ENCODE assay signal across 27 cellular contexts in genomic region chr6:71480577-71480976, GRCh38.
A peak's percentile ranks its signal among the peaks of the same experiment; 100 is the strongest.
DNase-seq lines count a peak whose midpoint lies in the region; ATAC-seq, FAIRE-seq and TF ChIP-seq lines count a peak whose summit lies in the region.
"Had no signal": no experiment of that assay in that cellular context is flagged by ENCODE, and none has a peak within 500 bp of the region (broad histone marks: within the 10 kb centered on the region; RNA-seq: fewer than 3 reads in every experiment).

No MANE protein-coding gene starts in this region.

- in situ Hi-C loops in brain microvascular endothelial cell (cut with HindIII; ENCODE audit: low pct_ligation_motif_present, low sequenced_read_pairs) = loop anchor here (25.0 kb wide), 1 partner anchor 93 kb away; no protein-coding TSS in a partner anchor

- no peaks in the 10 kb centered on the region for H3K27me3 ChIP-seq in endothelial cell of umbilical vein (ENCODE audit: control insufficient read depth in 2 of 2, insufficient read depth in 2 of 2, low read length in 2 of 2)
- no peaks in the 10 kb centered on the region for H3K27me3 ChIP-seq in upper lobe of left lung
- H3K27me3 ChIP-seq in brain microvascular endothelial cell (replicated peaks) = no peaks in the 10 kb centered on the region
- H3K27me3 ChIP-seq: ovary, thyroid gland had no signal

- H3K9me1 ChIP-seq in endothelial cell of umbilical vein (replicated peaks; ENCODE audit: control insufficient read depth, extremely low read depth, insufficient read depth, low read length) = no peaks in the 10 kb centered on the region

- H3K27ac ChIP-seq in endothelial cell of umbilical vein (ENCODE audit: insufficient read depth, low read depth, low read length) = peak overlapping the region; percentile 98
- peak overlapping the region; percentile 67 to 87 (median 82) for H3K27ac ChIP-seq in upper lobe of left lung
- H3K27ac ChIP-seq in brain microvascular endothelial cell = no peak overlapping the region
- H3K27ac ChIP-seq: ovary had no signal

- dilution Hi-C loops in endothelial cell of umbilical vein (cut with MboI; ENCODE audit: extremely low pct_ligation_motif_present, low sequenced_read_pairs) = no loop called here

- H3K79me2 ChIP-seq in endothelial cell of umbilical vein (ENCODE audit: control insufficient read depth, insufficient read depth, low read length) = no peaks in the 10 kb centered on the region

- H3K4me2 ChIP-seq in endothelial cell of umbilical vein (ENCODE audit: insufficient read depth, low read length) = peak overlapping the region; percentile 68
- H3K4me2 ChIP-seq: smooth muscle cell had no signal

- intact Hi-C loops in left ventricle myocardium superior (cut with micrococcal nuclease) (no loop called here), cardiac septum (cut with DNase I) (loop anchor here (5.0 kb wide), 1 partner anchor 88 kb away; no protein-coding TSS in a partner anchor), endothelial cell of umbilical vein (cut with micrococcal nuclease) (no loop called here)

- TF ChIP-seq EP300 in upper lobe of left lung (IDR thresholded peaks at IDR 0.05) = peak in 1 of 4 donors; percentile 16

- H4K20me1 ChIP-seq in endothelial cell of umbilical vein (replicated peaks; ENCODE audit: control insufficient read depth, extremely low read depth, insufficient read depth, low read length) = no peaks in the 10 kb centered on the region

- H3K9ac ChIP-seq in endothelial cell of umbilical vein (replicated peaks; ENCODE audit: extremely low read depth, insufficient read depth, low read length) = no peak overlapping the region

- H3K4me1 ChIP-seq in endothelial cell of umbilical vein (ENCODE audit: control insufficient read depth, extremely low read depth, insufficient read depth, low read length) = peaks cover 38% of the 10 kb centered on the region
- H3K4me1 ChIP-seq in upper lobe of left lung = peaks cover 31 to 49% (median 39%) of the 10 kb centered on the region in 4 donors

- TF ChIP-seq POLR2A in endothelial cell of umbilical vein (IDR thresholded peaks at IDR 0.05; ENCODE audit: low read depth, low read length) (no peak), upper lobe of left lung (IDR thresholded peaks at IDR 0.05) (no peak)

- peak overlapping the region; percentile 24 for H3K27ac Mint-ChIP-seq in neural crest cell (ENCODE audit: unreplicated experiment)
- H3K27ac Mint-ChIP-seq: activated T-helper 2 cell treated with anti-CD3 and anti-CD28 coated beads, Interferon-gamma antibody, Interleukin-2, Interleukin-4, amounts not matched to agents 10 μg/mL and 5 μg/mL and 100 μg/mL, durations not matched to agents 14 hours and 24 hours and 36 hours; brain; natural killer cell; stimulated activated naive CD8-positive, alpha-beta T cell treated with anti-CD3 and anti-CD28 coated beads, Interleukin-15, amount 100 ng/mL, for 72 hours had no signal

- no peaks in the 10 kb centered on the region for H3K36me3 Mint-ChIP-seq in neural crest cell (ENCODE audit: low read depth)
- H3K36me3 Mint-ChIP-seq: brain, natural killer cell had no signal

- DNase-seq in left ventricle myocardium superior (no peak), cardiac septum (ENCODE audit: low spot score) (no peak), endothelial cell of umbilical vein (ENCODE audit: low read depth, low spot score) (peak; percentile 48), neural crest cell (ENCODE audit: low read depth, low spot score) (no peak), upper lobe of left lung (no peak), brain microvascular endothelial cell (no peak), NCI-H345 (lab: John Stamatoyannopoulos, UW) (no peak)
- DNase-seq in activated CD4-positive, alpha-beta T cell treated with anti-CD3 and anti-CD28 coated beads for 4 hours = no peak
- DNase-seq: activated CD4-positive, alpha-beta T cell treated with anti-CD3 and anti-CD28 coated beads for 1 hour; activated naive CD4-positive, alpha-beta T cell treated with anti-CD3 and anti-CD28 coated beads, Interleukin-2, amount 50 U/mL, for 16 hours; activated T-cell treated with anti-CD3 and anti-CD28 coated beads for 4 hours; MV-4-11; natural killer cell; NCI-H1436; NCI-H226; NCI-H748 treated with DMSO at 0.1 percent for 48 hours; ovary; stimulated activated CD4-positive, alpha-beta T cell treated with anti-CD3 and anti-CD28 coated beads, Interleukin-1b, Interleukin-23, amount 100 ng/mL, for 48 hours; stimulated activated naive CD8-positive, alpha-beta T cell treated with anti-CD3 and anti-CD28 coated beads, Interleukin-15, amount 100 ng/mL, for 72 hours; SW 1271; thyroid gland had no signal

- POLR2A ChIA-PET in endothelial cell of umbilical vein (lab: Charles Lee) = interaction anchor here (0.7 kb wide), 1 partner anchor 95 kb away, joined by 3 read pairs; no protein-coding TSS in a partner anchor

- TF ChIP-seq CTCF in endothelial cell of umbilical vein (IDR thresholded peaks at IDR 0.05; ENCODE audit: extremely low read depth in 1 of 2, insufficient read depth in 1 of 2, low read depth in 1 of 2, low read length in 2 of 2) (no peak), neural crest cell (conservative IDR thresholded peaks at IDR 0.05) (no peak), upper lobe of left lung (IDR thresholded peaks at IDR 0.05) (no peak), brain microvascular endothelial cell (IDR thresholded peaks at IDR 0.05; ENCODE audit: low read depth, low read length, missing control alignments) (no peak)

- BruUV-seq in endothelial cell of umbilical vein (replicated peaks; lab: Mats Ljungman, UMichigan) = no TSS peak

- ATAC-seq in left ventricle myocardium superior = peak; percentile 40
- ATAC-seq in upper lobe of left lung (ENCODE audit: low FRiP score in 2 of 2) = no peak
- ATAC-seq: GM12878; natural killer cell; stimulated activated naive CD8-positive, alpha-beta T cell treated with anti-CD3 and anti-CD28 coated beads, Interleukin-15, amount 100 ng/mL, for 72 hours had no signal

- peaks cover 5% of the 10 kb centered on the region for H3K9me3 Mint-ChIP-seq in neural crest cell
- H3K9me3 Mint-ChIP-seq: activated T-helper 2 cell treated with anti-CD3 and anti-CD28 coated beads, Interferon-gamma antibody, Interleukin-2, Interleukin-4, amounts not matched to agents 10 μg/mL and 5 μg/mL and 100 μg/mL, durations not matched to agents 14 hours and 24 hours and 36 hours; brain; stimulated activated naive CD8-positive, alpha-beta T cell treated with anti-CD3 and anti-CD28 coated beads, Interleukin-15, amount 100 ng/mL, for 72 hours had no signal

- H2AFZ ChIP-seq in endothelial cell of umbilical vein (ENCODE audit: low read depth, low read length) = peak overlapping the region; percentile 71

- H3K4me3 ChIP-seq in endothelial cell of umbilical vein (replicated peaks in 1 of 3; ENCODE audit: insufficient read depth in 1 of 3, low read depth in 1 of 3, low read length in 3 of 3) = peak overlapping the region in 1 of 3 experiments; percentile 19
- H3K4me3 ChIP-seq in upper lobe of left lung = no peak overlapping the region
- no peak overlapping the region for H3K4me3 ChIP-seq in brain microvascular endothelial cell (ENCODE audit: low read depth, low read length)
- H3K4me3 ChIP-seq: GM12878, HAP-1, ovary, smooth muscle cell, thyroid gland had no signal

- WGBS in upper lobe of left lung, 2 donors = 52 to 79% methylated on average over 1 of the region's 1 CpG

- H3K4me3 Mint-ChIP-seq in neural crest cell = no peak overlapping the region
- H3K4me3 Mint-ChIP-seq: brain; natural killer cell; stimulated activated naive CD8-positive, alpha-beta T cell treated with anti-CD3 and anti-CD28 coated beads, Interleukin-15, amount 100 ng/mL, for 72 hours had no signal

- CTCF ChIA-PET in endothelial cell of umbilical vein (lab: Charles Lee) = interaction anchor here (1.2 to 2.5 kb wide), 4 partner anchors 10 to 97 kb away, joined by 3 to 17 read pairs (median 6); no protein-coding TSS in a partner anchor

- no peaks in the 10 kb centered on the region for H3K9me3 ChIP-seq in endothelial cell of umbilical vein (replicated peaks; ENCODE audit: control insufficient read depth, insufficient read depth, low read length)
- no peaks in the 10 kb centered on the region for H3K9me3 ChIP-seq in upper lobe of left lung
- H3K9me3 ChIP-seq: HAP-1, ovary, thyroid gland had no signal

- peak; percentile 4 for FAIRE-seq in endothelial cell of umbilical vein (lab: Jason Lieb, UNC)
- FAIRE-seq: GM12878, islet of Langerhans had no signal

- no peaks in the 10 kb centered on the region for H3K27me3 Mint-ChIP-seq in neural crest cell (ENCODE audit: low read depth)

- peaks cover 48% of the 10 kb centered on the region for H3K4me1 Mint-ChIP-seq in neural crest cell
- H3K4me1 Mint-ChIP-seq: natural killer cell; stimulated activated naive CD8-positive, alpha-beta T cell treated with anti-CD3 and anti-CD28 coated beads, Interleukin-15, amount 100 ng/mL, for 72 hours had no signal

- H3K36me3 ChIP-seq in endothelial cell of umbilical vein (ENCODE audit: control insufficient read depth in 2 of 2, extremely low read depth in 1 of 2, insufficient read depth in 2 of 2, low read length in 2 of 2) = no peaks in the 10 kb centered on the region
- no peaks in the 10 kb centered on the region for H3K36me3 ChIP-seq in upper lobe of left lung
- H3K36me3 ChIP-seq in brain microvascular endothelial cell (replicated peaks) = no peaks in the 10 kb centered on the region
- H3K36me3 ChIP-seq: HAP-1, ovary, thyroid gland had no signal

TF ChIP-seq in endothelial cell of umbilical vein, 7 proteins besides CTCF, POLR2A, EP300 and RAD21:
- no peak for TF ChIP-seq GATA2 (IDR thresholded peaks at IDR 0.05; ENCODE audit: insufficient read depth, insufficient read length, low read depth, low read length)
- no peak for TF ChIP-seq POLR2AphosphoS5 (IDR thresholded peaks at IDR 0.05; ENCODE audit: insufficient read depth, low read depth, low read length)
- TF ChIP-seq JUN (IDR thresholded peaks at IDR 0.05; ENCODE audit: borderline replicate concordance, insufficient read depth, insufficient read length, low read depth) = no peak
- no peak for TF ChIP-seq EZH2 (IDR thresholded peaks at IDR 0.05; ENCODE audit: borderline replicate concordance, low read depth, low read length, severe bottlenecking)
- no peak for TF ChIP-seq MAX (IDR thresholded peaks at IDR 0.05; ENCODE audit: insufficient read depth, insufficient read length)
- TF ChIP-seq FOS (IDR thresholded peaks at IDR 0.05; ENCODE audit: borderline replicate concordance, insufficient read depth, low read length) = no peak
- no peak for TF ChIP-seq MYC (IDR thresholded peaks at IDR 0.05; ENCODE audit: low read depth, low read length)
